In the genomic region with DNA sequence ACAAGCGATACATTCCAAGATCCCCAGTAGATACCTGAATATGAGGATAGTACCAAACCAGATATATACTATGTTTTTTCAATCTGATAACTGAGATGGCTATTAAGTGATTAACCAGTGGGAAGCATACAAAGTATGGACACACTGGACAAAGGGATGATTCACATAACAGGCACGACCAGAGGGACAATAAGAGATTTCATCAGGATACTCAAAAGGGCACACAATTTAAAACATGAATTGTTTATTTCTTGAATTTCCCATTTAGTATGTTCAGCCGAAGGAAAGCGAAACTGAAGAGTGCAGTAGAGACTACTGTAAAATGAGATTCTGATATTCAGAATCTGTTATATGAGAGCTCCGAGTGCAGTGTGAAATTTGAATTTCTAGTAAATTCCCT, we compare ENCODE assay signal across 11 cellular contexts. TPM values are rescaled to one million over a fixed set of nuclear protein-coding genes. Genes with fewer than 3 reads are reported as not detected.
DNase-seq lines count a peak whose midpoint lies in the region; ATAC-seq, FAIRE-seq and TF ChIP-seq lines count a peak whose summit lies in the region.
"Had no signal": no experiment of that assay in that cellular context is flagged by ENCODE, and none has a peak within 500 bp of the region (broad histone marks: within the 10 kb centered on the region; RNA-seq: fewer than 3 reads in every experiment).

No MANE protein-coding gene starts in this region.

- peaks cover 23 to 32% of the 10 kb centered on the region in 2 donors for H3K4me1 Mint-ChIP-seq in natural killer cell treated with Interleukin-12 subunit alpha and Interleukin-12 subunit beta and Interleukin-15 and Interleukin-18, amount 100 ng/mL, for 72 hours (ENCODE audit: low read depth in 2 of 2)
- peaks cover 28% of the 10 kb centered on the region in 2 donors for H3K4me1 Mint-ChIP-seq in natural killer cell
- H3K4me1 Mint-ChIP-seq in CD14-positive monocyte: peaks cover 8% of the 10 kb centered on the region

- H3K27me3 Mint-ChIP-seq in natural killer cell treated with Interleukin-12 subunit alpha and Interleukin-12 subunit beta and Interleukin-15 and Interleukin-18, amount 100 ng/mL, for 72 hours: no peaks in the 10 kb centered on the region
- H3K27me3 Mint-ChIP-seq in natural killer cell (ENCODE audit: low read depth in 2 of 2) (no peaks in the 10 kb centered on the region), CD14-positive monocyte (ENCODE audit: low read depth in 3 of 3) (no peaks in the 10 kb centered on the region)

- H3K4me2 ChIP-seq in OCI-LY7 (ENCODE audit: low read length) (peak overlapping the region; percentile 54), endothelial cell of umbilical vein (ENCODE audit: insufficient read depth, low read length) (peak overlapping the region; percentile 30)

- peak overlapping the region; percentile 15 for H3K4me3 Mint-ChIP-seq in natural killer cell treated with Interleukin-12 subunit alpha and Interleukin-12 subunit beta and Interleukin-15 and Interleukin-18, amount 100 ng/mL, for 72 hours
- H3K4me3 Mint-ChIP-seq in natural killer cell: no peak overlapping the region
- H3K4me3 Mint-ChIP-seq in CD14-positive monocyte: no peak overlapping the region

- TF ChIP-seq CTCF in natural killer cell (IDR thresholded peaks at IDR 0.05): no peak
- no peak for TF ChIP-seq CTCF in OCI-LY7 (conservative IDR thresholded peaks at IDR 0.05; ENCODE audit: low read length)
- TF ChIP-seq CTCF in endothelial cell of umbilical vein (IDR thresholded peaks at IDR 0.05; ENCODE audit: extremely low read depth in 1 of 2, insufficient read depth in 1 of 2, low read depth in 1 of 2, low read length in 2 of 2): no peak
- no peak for TF ChIP-seq CTCF in CD14-positive monocyte (IDR thresholded peaks at IDR 0.05)

- H2AFZ ChIP-seq in OCI-LY7 (ENCODE audit: low read length) (no peak overlapping the region), endothelial cell of umbilical vein (ENCODE audit: low read depth, low read length) (no peak overlapping the region)

- no peak for TF ChIP-seq POLR2A in endothelial cell of umbilical vein (IDR thresholded peaks at IDR 0.05; ENCODE audit: low read depth, low read length)

- H3K27me3 ChIP-seq in endothelial cell of umbilical vein (ENCODE audit: control insufficient read depth in 2 of 2, insufficient read depth in 2 of 2, low read length in 2 of 2): no peaks in the 10 kb centered on the region
- H3K27me3 ChIP-seq: BLaER1 treated with 17β-estradiol and CSF1 and Interleukin-3, amounts not matched to agents 10 nM and 100 nM; vagina had no signal

- no peak for ATAC-seq in natural killer cell treated with Interleukin-12 subunit alpha and Interleukin-12 subunit beta and Interleukin-15 and Interleukin-18, amount 100 ng/mL, for 72 hours
- no peak for ATAC-seq in natural killer cell
- no peak for ATAC-seq in HG03520 (IDR thresholded peaks at IDR 0.05; ENCODE audit: unreplicated experiment)

- H3K79me2 ChIP-seq in OCI-LY7 (ENCODE audit: insufficient read depth, low read depth, low read length): peaks cover 100% of the 10 kb centered on the region
- H3K79me2 ChIP-seq in endothelial cell of umbilical vein (ENCODE audit: control insufficient read depth, insufficient read depth, low read length): peaks cover 100% of the 10 kb centered on the region

- H3K27ac ChIP-seq in OCI-LY7 (ENCODE audit: low read depth, low read length, poor library complexity, severe bottlenecking) (peak overlapping the region; percentile 37), endothelial cell of umbilical vein (ENCODE audit: insufficient read depth, low read depth, low read length) (no peak overlapping the region), temporal lobe (ENCODE audit: low read depth, low read length) (peak overlapping the region; percentile 84)
- H3K27ac ChIP-seq: BLaER1 treated with 17β-estradiol and CSF1 and Interleukin-3, amounts not matched to agents 10 nM and 100 nM; vagina had no signal

- no peaks in the 10 kb centered on the region for H3K9me3 ChIP-seq in OCI-LY7 (ENCODE audit: low read length)
- H3K9me3 ChIP-seq in endothelial cell of umbilical vein (replicated peaks; ENCODE audit: control insufficient read depth, insufficient read depth, low read length): no peaks in the 10 kb centered on the region
- H3K9me3 ChIP-seq: BLaER1 treated with 17β-estradiol and CSF1 and Interleukin-3, amounts not matched to agents 10 nM and 100 nM; vagina had no signal

- peak overlapping the region in 1 of 2 donors; percentile 27 for H3K27ac Mint-ChIP-seq in natural killer cell treated with Interleukin-12 subunit alpha and Interleukin-12 subunit beta and Interleukin-15 and Interleukin-18, amount 100 ng/mL, for 72 hours
- H3K27ac Mint-ChIP-seq in natural killer cell: peak overlapping the region in 1 of 2 donors; percentile 14
- H3K27ac Mint-ChIP-seq in CD14-positive monocyte: no peak overlapping the region

- H3K9me3 Mint-ChIP-seq in natural killer cell treated with Interleukin-12 subunit alpha and Interleukin-12 subunit beta and Interleukin-15 and Interleukin-18, amount 100 ng/mL, for 72 hours: no peaks in the 10 kb centered on the region
- H3K9me3 Mint-ChIP-seq in natural killer cell: no peaks in the 10 kb centered on the region
- H3K9me3 Mint-ChIP-seq in CD14-positive monocyte: no peaks in the 10 kb centered on the region

- H3K4me3 ChIP-seq in OCI-LY7 (ENCODE audit: low read depth, low read length, poor library complexity, severe bottlenecking): no peak overlapping the region
- no peak overlapping the region for H3K4me3 ChIP-seq in endothelial cell of umbilical vein (replicated peaks in 1 of 3; ENCODE audit: insufficient read depth in 1 of 3, low read depth in 1 of 3, low read length in 3 of 3)
- H3K4me3 ChIP-seq: BLaER1 treated with 17β-estradiol and CSF1 and Interleukin-3, amounts not matched to agents 10 nM and 100 nM; vagina had no signal

- no TSS peak for BruUV-seq in OCI-LY7 (replicated peaks; lab: Mats Ljungman, UMichigan)
- BruUV-seq in endothelial cell of umbilical vein (replicated peaks; lab: Mats Ljungman, UMichigan): no TSS peak

- CTCF ChIA-PET in OCI-LY7 (lab: Charles Lee; ENCODE audit: unreplicated experiment): no interaction called here
- CTCF ChIA-PET in endothelial cell of umbilical vein (lab: Charles Lee): no interaction called here

- dilution Hi-C loops in endothelial cell of umbilical vein (cut with MboI; ENCODE audit: extremely low pct_ligation_motif_present, low sequenced_read_pairs): no loop called here

- H3K9ac ChIP-seq in endothelial cell of umbilical vein (replicated peaks; ENCODE audit: extremely low read depth, insufficient read depth, low read length): no peak overlapping the region
- H3K9ac ChIP-seq: BLaER1 treated with 17β-estradiol and CSF1 and Interleukin-3, amounts not matched to agents 10 nM and 100 nM had no signal

- no peaks in the 10 kb centered on the region for H3K9me2 ChIP-seq in OCI-LY7 (ENCODE audit: insufficient read depth, low read length)

- no peaks in the 10 kb centered on the region for H3K36me3 Mint-ChIP-seq in natural killer cell treated with Interleukin-12 subunit alpha and Interleukin-12 subunit beta and Interleukin-15 and Interleukin-18, amount 100 ng/mL, for 72 hours
- H3K36me3 Mint-ChIP-seq in natural killer cell (no peaks in the 10 kb centered on the region), CD14-positive monocyte (peaks cover 6 to 17% of the 10 kb centered on the region in 2 donors)

- intact Hi-C loops in natural killer cell (cut with micrococcal nuclease): no loop called here
- intact Hi-C loops in OCI-LY7 (cut with micrococcal nuclease; ENCODE audit: unreplicated experiment): no loop called here
- intact Hi-C loops in endothelial cell of umbilical vein (cut with micrococcal nuclease): no loop called here
- intact Hi-C loops in CD14-positive monocyte (cut with micrococcal nuclease): no loop called here

- H4K20me1 ChIP-seq in OCI-LY7 (ENCODE audit: insufficient read depth, low read length) (peaks cover 22% of the 10 kb centered on the region), endothelial cell of umbilical vein (replicated peaks; ENCODE audit: control insufficient read depth, extremely low read depth, insufficient read depth, low read length) (peaks cover 10% of the 10 kb centered on the region)

- H3K36me3 ChIP-seq in OCI-LY7 (ENCODE audit: insufficient read depth, low read length) (peaks cover 21% of the 10 kb centered on the region; the same call in 1 of the 2 replicates), endothelial cell of umbilical vein (ENCODE audit: control insufficient read depth in 2 of 2, extremely low read depth in 1 of 2, insufficient read depth in 2 of 2, low read length in 2 of 2) (no peaks in the 10 kb centered on the region)
- H3K36me3 ChIP-seq: vagina had no signal

- POLR2A ChIA-PET in OCI-LY7 (lab: Charles Lee): interaction anchor here (0.6 to 1.0 kb wide), 4 partner anchors 8 to 432 kb away, joined by 3 read pairs; no protein-coding TSS in a partner anchor
- POLR2A ChIA-PET in endothelial cell of umbilical vein (lab: Charles Lee): no interaction called here

- peaks cover 55% of the 10 kb centered on the region for H3K4me1 ChIP-seq in OCI-LY7 (ENCODE audit: insufficient read depth, low read length, poor library complexity, severe bottlenecking)
- peaks cover 4% of the 10 kb centered on the region for H3K4me1 ChIP-seq in endothelial cell of umbilical vein (ENCODE audit: control insufficient read depth, extremely low read depth, insufficient read depth, low read length)

- DNase-seq in natural killer cell treated with Interleukin-12 subunit alpha and Interleukin-12 subunit beta and Interleukin-15 and Interleukin-18, amount 100 ng/mL, for 72 hours (ENCODE audit: low spot score): no peak
- DNase-seq in natural killer cell (no peak), OCI-LY7 (ENCODE audit: low spot score) (no peak), endothelial cell of umbilical vein (ENCODE audit: low read depth, low spot score) (no peak), DMS53 (lab: John Stamatoyannopoulos, UW) (no peak), CD14-positive monocyte (ENCODE audit: low spot score) (no peak)
- DNase-seq: activated gamma-delta T cell treated with Interleukin-2 at 50 U/mL for 16 hours had no signal

- H3K9me1 ChIP-seq in endothelial cell of umbilical vein (replicated peaks; ENCODE audit: control insufficient read depth, extremely low read depth, insufficient read depth, low read length): peaks cover 2% of the 10 kb centered on the region

- FAIRE-seq in endothelial cell of umbilical vein (lab: Jason Lieb, UNC): no peak

RNA-seq across cellular contexts. Expression of a gene that starts 10.6 kb away (rescaled TPM):
- total RNA-seq in natural killer cell treated with Interleukin-12 subunit alpha and Interleukin-12 subunit beta and Interleukin-15 and Interleukin-18, amount 100 ng/mL, for 72 hours: 10 to 100 TPM; 40.9 to 61.1 TPM
- total RNA-seq in natural killer cell (10 to 100 TPM; 31.9 to 43.6 (median 38.9) TPM), OCI-LY7 (2022) (51.4 and 56.5 TPM in 2 replicates), endothelial cell of umbilical vein (48.4 and 54.3 TPM in 2 replicates), temporal lobe (94.9 TPM)
- total RNA-seq in OCI-LY7 (2014; rRNA removed; shearing (Covaris generic)): 66.4 and 74.6 TPM in 2 replicates
- polyA plus RNA-seq in endothelial cell of umbilical vein (10.4 and 13.1 TPM in 2 replicates), CD14-positive monocyte (10 to 100 TPM in 1 of 2 donors, 1 to 10 TPM in 1; 8.1 to 12.3 TPM)
- polyA plus RNA-seq in endothelial cell of umbilical vein (2011; cell fraction: cytosol; rRNA removed): 16.4 and 16.7 TPM in 2 replicates
- polyA plus RNA-seq in endothelial cell of umbilical vein (2011; cell fraction: nucleus; rRNA removed): 33.8 and 42.7 TPM in 2 replicates
- 20.7 and 27.3 TPM in 2 replicates for polyA plus RNA-seq in endothelial cell of umbilical vein (2012)
- 40.0 and 56.2 TPM in 2 replicates for polyA minus RNA-seq in endothelial cell of umbilical vein
- 56.5 TPM for polyA minus RNA-seq in endothelial cell of umbilical vein (2011; cell fraction: cytosol; rRNA and poly(A)+ RNA removed)
- 113 and 162 TPM in 2 replicates for polyA minus RNA-seq in endothelial cell of umbilical vein (2011; cell fraction: nucleus; rRNA and poly(A)+ RNA removed)
